ENCODE assay signal across 8 cellular contexts in the genomic region with DNA sequence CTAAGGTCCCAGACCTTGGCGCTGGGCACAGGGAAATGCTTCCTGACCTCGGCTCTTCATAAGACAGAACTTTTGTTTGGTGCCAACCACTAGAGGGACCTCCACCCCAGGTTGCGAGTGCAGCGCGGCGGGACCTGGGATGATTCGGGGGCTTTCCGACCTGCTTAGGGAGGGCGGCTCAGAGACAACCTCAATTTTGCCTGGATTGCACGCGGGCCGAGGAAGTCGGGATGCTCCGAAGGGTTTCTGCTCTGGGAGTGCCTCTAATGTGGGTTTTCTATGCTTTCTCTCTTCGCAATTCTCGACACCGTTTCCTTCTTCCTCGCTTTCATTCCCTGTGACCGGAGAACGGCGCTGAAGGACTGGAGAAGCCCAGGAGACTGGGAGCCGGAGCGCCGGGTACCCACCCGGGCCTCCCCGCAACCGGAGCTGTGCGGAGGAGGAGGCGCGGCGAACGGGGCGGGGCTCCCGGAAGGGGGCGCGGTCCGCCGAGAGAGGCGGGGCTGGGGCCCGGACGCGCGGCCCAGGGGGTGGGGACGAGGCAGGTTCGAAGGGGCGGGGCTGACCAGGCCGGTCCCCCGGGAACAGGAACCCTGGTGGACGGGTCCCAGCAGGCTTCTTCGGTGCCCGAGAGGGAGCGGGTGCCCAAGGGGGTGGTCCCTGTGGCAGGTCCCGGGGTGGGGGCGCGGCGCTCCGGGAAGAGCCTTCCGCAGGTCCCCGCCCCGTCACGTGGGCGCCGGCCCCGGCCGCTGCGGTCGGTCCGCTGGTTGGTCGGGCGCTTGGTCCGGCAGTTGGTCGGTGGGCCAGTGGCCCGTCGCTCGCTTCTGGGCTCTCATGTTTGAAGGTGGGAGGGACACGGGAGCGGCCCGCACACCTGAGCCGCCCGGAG. TPM values are rescaled to one million over a fixed set of nuclear protein-coding genes. Genes with fewer than 3 reads are reported as not detected.
A peak's percentile ranks its signal among the peaks of the same experiment; 100 is the strongest.
DNase-seq lines count a peak whose midpoint lies in the region; ATAC-seq and TF ChIP-seq lines count a peak whose summit lies in the region.

A gene (plus strand): TSS at position 790 of the 889 bp plus-strand sequence. CDS start 35,477 bp downstream, outside the sequence.

- CTCF ChIA-PET in activated CD4-positive, alpha-beta T cell treated with anti-CD3 and anti-CD28 coated beads for 36 hours (lab: Charles Lee) = interaction anchor here (0.6 to 1.6 kb wide), 17 partner anchors 9 to 381 kb away, joined by 3 to 9 read pairs (median 3); no protein-coding TSS in a partner anchor

- peaks cover 2% of the 10 kb centered on the region for H3K27me3 Mint-ChIP-seq in activated CD4-positive, alpha-beta T cell treated with anti-CD3 and anti-CD28 coated beads for 36 hours

- intact Hi-C loops in activated CD4-positive, alpha-beta T cell treated with anti-CD3 and anti-CD28 coated beads for 36 hours (cut with DNase I, micrococcal nuclease) = loop anchor here (1.0 to 10.0 kb wide), 12 partner anchors 64 to 1281 kb away; a partner anchor contains a TSS
- intact Hi-C loops in colonic mucosa (cut with DNase I) = no loop called here

- peak within 1 kb of the TSS; percentile 93 for H3K27ac ChIP-seq in colonic mucosa

- H3K4me1 ChIP-seq in colonic mucosa = peaks cover 11% of the 10 kb centered on the region

- no peaks in the 10 kb centered on the region for H3K36me3 ChIP-seq in colonic mucosa

- H3K4me3 Mint-ChIP-seq in activated CD4-positive, alpha-beta T cell treated with anti-CD3 and anti-CD28 coated beads for 36 hours = peak within 1 kb of the TSS; percentile 86

- ATAC-seq in HG02885 (IDR thresholded peaks at IDR 0.05; ENCODE audit: poor library complexity, unreplicated experiment) = peak; percentile 77
- ATAC-seq in activated CD4-positive, alpha-beta T cell treated with anti-CD3 and anti-CD28 coated beads for 36 hours = peak; percentile 89

- no peaks in the 10 kb centered on the region for H3K9me3 Mint-ChIP-seq in activated CD4-positive, alpha-beta T cell treated with anti-CD3 and anti-CD28 coated beads for 36 hours (ENCODE audit: low read depth)

- no peaks in the 10 kb centered on the region for H3K9me3 ChIP-seq in colonic mucosa

- peak; percentile 70 for DNase-seq in SIG-M5 treated with dmso at 0.1 percent for 504 hours (lab: John Stamatoyannopoulos, UW; ENCODE audit: unreplicated experiment)
- DNase-seq in SIG-M5 (lab: John Stamatoyannopoulos, UW) = no peak
- DNase-seq in NCI-H2196 (lab: John Stamatoyannopoulos, UW; ENCODE audit: unreplicated experiment) = peak; percentile 88
- DNase-seq in activated CD4-positive, alpha-beta T cell treated with anti-CD3 and anti-CD28 coated beads for 36 hours = peak; percentile 89
- peak; percentile 90 for DNase-seq in colonic mucosa
- DNase-seq in left kidney (ENCODE audit: low read depth, low spot score) = peak; percentile 93
- peak; percentile 77 for DNase-seq in stimulated activated CD4-positive, alpha-beta T cell treated with anti-CD3 and anti-CD28 coated beads, Interleukin-1b, Interleukin-23, amount 100 ng/mL, for 48 hours

- peak within 1 kb of the TSS; percentile 89 to 91 for H3K9ac ChIP-seq in colonic mucosa (ENCODE audit: low read depth in 2 of 2, low read length in 2 of 2)

- POLR2A ChIA-PET in activated CD4-positive, alpha-beta T cell treated with anti-CD3 and anti-CD28 coated beads for 36 hours (lab: Charles Lee) = interaction anchor here (1.0 kb wide), 1 partner anchor 36 kb away, joined by 3 read pairs; no protein-coding TSS in a partner anchor

- H3K27me3 ChIP-seq in colonic mucosa = no peaks in the 10 kb centered on the region

- peak; percentile 62 for TF ChIP-seq CTCF in colonic mucosa (IDR thresholded peaks at IDR 0.05)

- peak within 1 kb of the TSS; percentile 73 for H3K4me3 ChIP-seq in colonic mucosa

- H3K4me1 Mint-ChIP-seq in activated CD4-positive, alpha-beta T cell treated with anti-CD3 and anti-CD28 coated beads for 36 hours = peaks cover 45% of the 10 kb centered on the region

- H3K27ac Mint-ChIP-seq in activated CD4-positive, alpha-beta T cell treated with anti-CD3 and anti-CD28 coated beads for 36 hours = peak within 1 kb of the TSS; percentile 93

- H3K36me3 Mint-ChIP-seq in activated CD4-positive, alpha-beta T cell treated with anti-CD3 and anti-CD28 coated beads for 36 hours (ENCODE audit: low read depth) = peaks cover 3% of the 10 kb centered on the region

RNA-seq across cellular contexts. Expression of the gene that starts here (rescaled TPM):
- 10 to 100 TPM in 1 of 2 experiments, 1 to 10 TPM in 1; 7.9 to 13.2 TPM for total RNA-seq in activated CD4-positive, alpha-beta T cell treated with anti-CD3 and anti-CD28 coated beads for 36 hours
- 10 to 100 TPM; 54.0 to 67.9 TPM for total RNA-seq in colonic mucosa
